Comparison of ENCODE assay signal across 14 cellular contexts in the genomic region with DNA sequence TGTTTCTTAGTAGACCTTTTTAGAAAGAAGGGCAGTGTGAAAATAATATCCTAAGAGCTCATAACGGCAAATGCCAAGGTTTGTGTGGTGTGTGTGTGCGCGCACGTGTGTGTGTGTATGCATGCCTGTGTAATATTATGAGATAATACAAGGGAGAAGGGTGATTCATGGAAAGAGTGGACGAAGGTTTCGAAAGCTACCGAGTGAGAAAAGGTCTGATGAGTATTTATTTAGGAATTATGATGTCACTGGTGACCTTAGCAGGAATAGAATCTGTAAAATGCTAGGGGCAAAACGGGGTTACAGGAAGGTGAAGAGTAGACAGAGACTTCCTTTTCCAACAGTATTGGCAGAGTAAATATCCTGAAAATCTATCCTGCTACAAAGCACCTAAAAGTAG.
A peak's percentile ranks its signal among the peaks of the same experiment; 100 is the strongest.
DNase-seq lines count a peak whose midpoint lies in the region; ATAC-seq, FAIRE-seq and TF ChIP-seq lines count a peak whose summit lies in the region.
"Had no signal": no experiment of that assay in that cellular context is flagged by ENCODE, and none has a peak within 500 bp of the region (broad histone marks: within the 10 kb centered on the region; RNA-seq: fewer than 3 reads in every experiment).

No MANE protein-coding gene starts in this region.

- H2AFZ ChIP-seq in SK-N-SH (ENCODE audit: low read depth), result 0 out of 2 replicates have a peak overlapping the region, but pooled peaks have one; percentile 16

- no peaks in the 10 kb centered on the region for H3K36me3 ChIP-seq in SK-N-SH (replicated peaks in 1 of 2; ENCODE audit: control insufficient read depth in 1 of 2, insufficient read depth in 2 of 2, low read length in 1 of 2)
- H3K36me3 ChIP-seq in SJSA1, result no peaks in the 10 kb centered on the region
- H3K36me3 ChIP-seq: heart right ventricle, suprapubic skin had no signal

- CTCF ChIA-PET in SK-N-SH (lab: Yijun Ruan, JAX), result no interaction called here

- H3K9me3 ChIP-seq in SK-N-SH, result no peaks in the 10 kb centered on the region
- H3K9me3 ChIP-seq in SJSA1 (replicated peaks), result no peaks in the 10 kb centered on the region
- H3K9me3 ChIP-seq: heart right ventricle, suprapubic skin had no signal

- H3K27me3 ChIP-seq in SK-N-SH (ENCODE audit: insufficient read depth), result no peaks in the 10 kb centered on the region; the same call in 1 of the 2 replicates
- H3K27me3 ChIP-seq in SJSA1 (replicated peaks), result no peaks in the 10 kb centered on the region
- H3K27me3 ChIP-seq: heart right ventricle, suprapubic skin had no signal

- no peaks in the 10 kb centered on the region; a peak in 2 of 4 replicates for H3K4me1 ChIP-seq in SK-N-SH (ENCODE audit: control insufficient read depth in 1 of 2, insufficient read depth in 2 of 2, low read depth in 1 of 2, low read length in 1 of 2)
- H3K4me1 ChIP-seq in SJSA1 (replicated peaks), result peaks cover 33% of the 10 kb centered on the region

- peak in 1 of 2 experiments; percentile 18; a peak in 1 of 4 replicates for TF ChIP-seq EP300 in SK-N-SH (IDR thresholded peaks at IDR 0.05; ENCODE audit: borderline replicate concordance in 1 of 2, low read depth in 1 of 2, low read length in 1 of 2)

- H3K27ac ChIP-seq in SK-N-SH (ENCODE audit: low read depth in 2 of 2, low read length in 1 of 2), result peak overlapping the region in 1 of 2 experiments; percentile 37; a peak in 2 of 4 replicates
- H3K27ac ChIP-seq in SJSA1, result peak overlapping the region; percentile 24; the same call in 1 of the 2 replicates
- H3K27ac ChIP-seq: suprapubic skin had no signal

- H3K79me2 ChIP-seq in SK-N-SH (ENCODE audit: insufficient read depth), result no peaks in the 10 kb centered on the region

- POLR2A ChIA-PET in SK-N-SH (lab: Yijun Ruan, JAX), result no interaction called here

- peak; percentile 63 for FAIRE-seq in urothelium cell line (lab: Jason Lieb, UNC)

- 0 out of 2 replicates have a peak, but pooled peaks cover 4% of the 10 kb centered on the region for H3K9me2 ChIP-seq in SK-N-SH

- TF ChIP-seq CTCF in SK-N-SH (IDR thresholded peaks at IDR 0.05), result no peak
- TF ChIP-seq CTCF in fibroblast of the aortic adventitia (IDR thresholded peaks at IDR 0.05; ENCODE audit: insufficient read depth, low read length), result no peak

- no peak for TF ChIP-seq RAD21 in SK-N-SH (IDR thresholded peaks at IDR 0.05; ENCODE audit: low read length)

- no peak overlapping the region for H3K9ac ChIP-seq in SK-N-SH

- no peaks in the 10 kb centered on the region for H3F3A ChIP-seq in SK-N-SH (replicated peaks; ENCODE audit: insufficient read depth)

- no peak overlapping the region for H3K4me3 ChIP-seq in SK-N-SH (ENCODE audit: low read depth in 2 of 2, low read length in 1 of 2)
- H3K4me3 ChIP-seq in SJSA1, result no peak overlapping the region
- H3K4me3 ChIP-seq in fibroblast of the aortic adventitia (ENCODE audit: low read depth, low read length), result no peak overlapping the region
- H3K4me3 ChIP-seq: heart right ventricle, suprapubic skin had no signal

- whole genome bisulfite sequencing in SK-N-SH (ENCODE audit: low lambda C conversion rate), result 7% methylated on average over 8 of the region's 8 CpGs

- DNase-seq in SK-N-SH (no peak), SJSA1 (ENCODE audit: low read depth in 1 of 2, low spot score in 2 of 2) (peak in 1 of 2 experiments; percentile 21), fibroblast of the aortic adventitia (ENCODE audit: low read depth) (peak; percentile 91), urothelium cell line (ENCODE audit: low spot score) (peak; percentile 45)
- no peak for DNase-seq in activated CD8-positive, alpha-beta memory T cell treated with anti-CD3 and anti-CD28 coated beads for 24 hours
- DNase-seq: 8988T; activated CD4-positive, alpha-beta memory T cell treated with anti-CD3 and anti-CD28 coated beads, Interleukin-2, amount 10 ng/mL, durations not matched to agents 7 days and 5 days; anterior cingulate cortex; heart right ventricle; NCI-H1092 had no signal

- no peaks in the 10 kb centered on the region for H4K20me1 ChIP-seq in SK-N-SH (ENCODE audit: insufficient read depth)

- 0 out of 2 replicates have a peak overlapping the region, but pooled peaks have one; percentile 1 for H3K4me2 ChIP-seq in SK-N-SH

- ATAC-seq in SK-N-SH treated with all-trans-retinoic acid at 6 μM for 48 hours (no peak; the same call in 2 of the 3 replicates), GM21529 (IDR thresholded peaks at IDR 0.05; ENCODE audit: unreplicated experiment) (no peak), HG03139 (IDR thresholded peaks at IDR 0.05; ENCODE audit: unreplicated experiment) (no peak)

TF ChIP-seq in SK-N-SH, 30 proteins besides CTCF, POLR2A, EP300 and RAD21 (continues in another document):
- TF ChIP-seq NRF1 (IDR thresholded peaks at IDR 0.05; ENCODE audit: low read depth, low read length), result no peak
- 0 out of 2 replicates have a peak, but pooled peaks have one; percentile 27 for TF ChIP-seq MEF2A (IDR thresholded peaks at IDR 0.05; ENCODE audit: borderline replicate concordance, low read depth)
- TF ChIP-seq TCF12 (IDR thresholded peaks at IDR 0.05), result peak; percentile 34; the same call in 1 of the 2 replicates
- 0 out of 2 replicates have a peak, but pooled peaks have one; percentile 14 for TF ChIP-seq GABPA (IDR thresholded peaks at IDR 0.05; ENCODE audit: low read depth)
- TF ChIP-seq TEAD4 (IDR thresholded peaks at IDR 0.05; ENCODE audit: borderline replicate concordance, insufficient read depth), result peak; percentile 13; the same call in 1 of the 2 replicates
- TF ChIP-seq FOXM1 (IDR thresholded peaks at IDR 0.05; ENCODE audit: low read depth), result no peak
- TF ChIP-seq MAX (IDR thresholded peaks at IDR 0.05; ENCODE audit: low read depth), result peak; percentile 27; the same call in 1 of the 2 replicates
- no peak for TF ChIP-seq FOXJ3 (CRISPR knock-in tag; IDR thresholded peaks at IDR 0.05)
- TF ChIP-seq FOSL2 (IDR thresholded peaks at IDR 0.05; ENCODE audit: borderline replicate concordance, low read depth), result peak; percentile 56
- TF ChIP-seq RXRA (IDR thresholded peaks at IDR 0.05; ENCODE audit: borderline replicate concordance, low read depth), result peak; percentile 90
- TF ChIP-seq JUND (IDR thresholded peaks at IDR 0.05), result peak; percentile 30; the same call in 1 of the 2 replicates
- TF ChIP-seq TAF1 (IDR thresholded peaks at IDR 0.05; ENCODE audit: borderline replicate concordance, low read depth, low read length), result no peak

TF ChIP-seq in SK-N-SH treated with all-trans-retinoic acid at 6 μM for 48 hours, 23 proteins besides CTCF, POLR2A, EP300 and RAD21 (continues in another document):
- TF ChIP-seq CSRNP3 (CRISPR knock-in tag; IDR thresholded peaks at IDR 0.05) (no peak), ZNF8 (CRISPR knock-in tag; IDR thresholded peaks at IDR 0.05) (no peak), BACH2 (CRISPR knock-in tag; IDR thresholded peaks at IDR 0.05; ENCODE audit: borderline replicate concordance) (no peak), SNAI2 (CRISPR knock-in tag; IDR thresholded peaks at IDR 0.05) (no peak), CREB5 (CRISPR knock-in tag; IDR thresholded peaks at IDR 0.05; ENCODE audit: low read depth) (no peak), RARB (CRISPR knock-in tag; IDR thresholded peaks at IDR 0.05) (no peak), ZFP30 (CRISPR knock-in tag; IDR thresholded peaks at IDR 0.05) (no peak), ZNF70 (CRISPR knock-in tag; IDR thresholded peaks at IDR 0.05) (no peak), TCF4 (CRISPR knock-in tag; IDR thresholded peaks at IDR 0.05; ENCODE audit: borderline replicate concordance) (no peak), CSDC2 (CRISPR knock-in tag; IDR thresholded peaks at IDR 0.05) (no peak), GLIS3 (CRISPR knock-in tag; IDR thresholded peaks at IDR 0.05) (no peak), ISL1 (CRISPR knock-in tag; IDR thresholded peaks at IDR 0.05) (no peak), POU6F1 (CRISPR knock-in tag; IDR thresholded peaks at IDR 0.05; ENCODE audit: borderline replicate concordance, low read depth) (no peak), ZFP3 (CRISPR knock-in tag; IDR thresholded peaks at IDR 0.05) (no peak), ARNTL (CRISPR knock-in tag; IDR thresholded peaks at IDR 0.05; ENCODE audit: borderline replicate concordance, low read depth) (no peak)

Comparison
In these comparisons a context has a peak if more than half of its experiments do, and no peak if none do; other contexts are left out.
1. DNase-seq: peak in fibroblast of the aortic adventitia (single experiment) and urothelium cell line (single experiment); none in SK-N-SH (single experiment) and activated CD8-positive, alpha-beta memory T cell treated with anti-CD3 and anti-CD28 coated beads for 24 hours (single experiment).